In genomic region chr13:63435668-63436275, GRCh38 we compare ENCODE assay signal across 11 cellular contexts.
DNase-seq lines count a peak whose midpoint lies in the region; ATAC-seq and TF ChIP-seq lines count a peak whose summit lies in the region.
"Had no signal": no experiment of that assay in that cellular context is flagged by ENCODE, and none has a peak within 500 bp of the region (broad histone marks: within the 10 kb centered on the region; RNA-seq: fewer than 3 reads in every experiment).

No MANE protein-coding gene starts in this region.

- H3K36me3 ChIP-seq in breast epithelium (no peaks in the 10 kb centered on the region), adipocyte (ENCODE audit: control insufficient read depth, insufficient read depth, low read length, severe bottlenecking) (no peaks in the 10 kb centered on the region), hepatocyte (replicated peaks; ENCODE audit: insufficient read depth, low read depth) (no peaks in the 10 kb centered on the region)

- no peak for ATAC-seq in GM19467 (IDR thresholded peaks at IDR 0.05; ENCODE audit: unreplicated experiment)

- H3K79me2 ChIP-seq in hepatocyte = no peaks in the 10 kb centered on the region

- H3K27ac ChIP-seq in breast epithelium (no peak overlapping the region), hepatocyte (no peak overlapping the region)

- no peak for TF ChIP-seq POLR2A in breast epithelium (IDR thresholded peaks at IDR 0.05)

- H3K27me3 ChIP-seq in breast epithelium = no peaks in the 10 kb centered on the region
- H3K27me3 ChIP-seq in adipocyte (replicated peaks; ENCODE audit: control insufficient read depth, insufficient read depth, low read length) = no peaks in the 10 kb centered on the region
- no peaks in the 10 kb centered on the region for H3K27me3 ChIP-seq in hepatocyte

- TF ChIP-seq CTCF in MCF 10A (IDR thresholded peaks at IDR 0.05; ENCODE audit: unreplicated experiment) (no peak), breast epithelium (IDR thresholded peaks at IDR 0.05) (no peak), hepatocyte (IDR thresholded peaks at IDR 0.05; ENCODE audit: poor library complexity) (no peak)

- H3K36me3 Mint-ChIP-seq in MCF 10A (ENCODE audit: insufficient read depth, unreplicated experiment) = no peaks in the 10 kb centered on the region

- POLR2A ChIA-PET in MCF 10A (lab: Yijun Ruan, JAX) = no interaction called here

- no TSS peak for BruUV-seq in MCF 10A (replicated peaks; lab: Mats Ljungman, UMichigan)

- H3K27me3 Mint-ChIP-seq in MCF 10A (ENCODE audit: insufficient read depth, unreplicated experiment) = no peaks in the 10 kb centered on the region

- DNase-seq in MCF 10A (ENCODE audit: unreplicated experiment) = peak; percentile 68
- DNase-seq in breast epithelium (ENCODE audit: low spot score in 2 of 2) = no peak
- peak; percentile 87 for DNase-seq in adipocyte (ENCODE audit: low read depth)
- DNase-seq in hepatocyte (ENCODE audit: low spot score) = peak; percentile 8
- DNase-seq in NOMO-1 treated with dmso at 0.1 percent for 144 hours (lab: John Stamatoyannopoulos, UW; ENCODE audit: unreplicated experiment) = no peak
- DNase-seq in NCI-H1092 treated with DMSO at 0.1 percent for 48 hours (lab: John Stamatoyannopoulos, UW) = no peak
- no peak for DNase-seq in middle frontal gyrus (ENCODE audit: extremely low spot score, low spot score)
- DNase-seq: dermis blood vessel endothelial cell; stimulated activated CD4-positive, alpha-beta T cell treated with anti-CD3 and anti-CD28 coated beads, Interleukin-4, amount 100 ng/mL, for 1 hour had no signal

- intact Hi-C loops in MCF 10A (cut with micrococcal nuclease) = no loop called here
- intact Hi-C loops in breast epithelium (cut with DNase I; ENCODE audit: low total_unique reads) = no loop called here

- no peaks in the 10 kb centered on the region for H3K9me2 ChIP-seq in hepatocyte (replicated peaks; ENCODE audit: insufficient read depth)

- H3K27ac Mint-ChIP-seq in MCF 10A (ENCODE audit: low read depth, unreplicated experiment) = peak overlapping the region; percentile 65
- H3K27ac Mint-ChIP-seq: activated T-helper 1 cell treated with anti-CD3 and anti-CD28 coated beads, Interleukin-12 subunit alpha, Interleukin-12 subunit beta, Interleukin-2, Interleukin-4 antibody, amounts not matched to agents 30 ng/mL and 10 ng/mL and 1 ng/mL, durations not matched to agents 14 hours and 24 hours and 36 hours had no signal

- CTCF ChIA-PET in MCF 10A (lab: Yijun Ruan, JAX) = interaction anchor here (0.7 kb wide), 1 partner anchor 1760 kb away, joined by 3 read pairs; no protein-coding TSS in a partner anchor

- no peaks in the 10 kb centered on the region for H3K9me3 Mint-ChIP-seq in MCF 10A (ENCODE audit: unreplicated experiment)
- H3K9me3 Mint-ChIP-seq: activated T-helper 1 cell treated with anti-CD3 and anti-CD28 coated beads, Interleukin-12 subunit alpha, Interleukin-12 subunit beta, Interleukin-2, Interleukin-4 antibody, amounts not matched to agents 30 ng/mL and 10 ng/mL and 1 ng/mL, durations not matched to agents 14 hours and 24 hours and 36 hours had no signal

- H3K4me2 ChIP-seq in hepatocyte = no peak overlapping the region

- H3K9ac ChIP-seq in adipocyte (ENCODE audit: low read length) = peak overlapping the region; percentile 38

- 48% methylated on average over 2 of the region's 2 CpGs for WGBS in hepatocyte (ENCODE audit: low lambda C conversion rate, missing lambda C conversion rate)

- no peak overlapping the region for H3K4me3 Mint-ChIP-seq in MCF 10A (ENCODE audit: unreplicated experiment)
- H3K4me3 Mint-ChIP-seq: activated T-helper 1 cell treated with anti-CD3 and anti-CD28 coated beads, Interleukin-12 subunit alpha, Interleukin-12 subunit beta, Interleukin-2, Interleukin-4 antibody, amounts not matched to agents 30 ng/mL and 10 ng/mL and 1 ng/mL, durations not matched to agents 14 hours and 24 hours and 36 hours had no signal

- H3K4me1 ChIP-seq in breast epithelium = no peaks in the 10 kb centered on the region
- H3K4me1 ChIP-seq in adipocyte (ENCODE audit: control insufficient read depth, insufficient read depth, low read length) = peaks cover 7% of the 10 kb centered on the region
- H3K4me1 ChIP-seq in hepatocyte (ENCODE audit: insufficient read depth) = no peaks in the 10 kb centered on the region

- peaks cover 16% of the 10 kb centered on the region for H3K4me1 Mint-ChIP-seq in MCF 10A (ENCODE audit: insufficient read depth, unreplicated experiment)

- no peaks in the 10 kb centered on the region for H4K20me1 ChIP-seq in hepatocyte (ENCODE audit: insufficient read depth, poor library complexity, severe bottlenecking)

- H3K9me3 ChIP-seq in breast epithelium (peaks cover 4 to 5% of the 10 kb centered on the region in 2 donors), adipocyte (ENCODE audit: control insufficient read depth, low read length) (peaks cover 5% of the 10 kb centered on the region), hepatocyte (ENCODE audit: low read depth) (no peaks in the 10 kb centered on the region)

- no peak overlapping the region for H2AFZ ChIP-seq in hepatocyte

- H3K4me3 ChIP-seq in breast epithelium (no peak overlapping the region), adipocyte (ENCODE audit: low read length) (no peak overlapping the region), hepatocyte (no peak overlapping the region)

Comparison
In these comparisons a context has a peak if more than half of its experiments do, and no peak if none do; other contexts are left out.
1. DNase-seq: peak in MCF 10A (single experiment), adipocyte (single experiment) and hepatocyte (single experiment); none in breast epithelium (0 of 2), NOMO-1 treated with dmso at 0.1 percent for 144 hours (single experiment), NCI-H1092 treated with DMSO at 0.1 percent for 48 hours (single experiment) and middle frontal gyrus (single experiment).